In genomic region chr2:97935719-97936161, GRCh38 we compare ENCODE assay signal across 8 cellular contexts.
A peak's percentile ranks its signal among the peaks of the same experiment; 100 is the strongest.
DNase-seq lines count a peak whose midpoint lies in the region; ATAC-seq, FAIRE-seq and TF ChIP-seq lines count a peak whose summit lies in the region.

No MANE protein-coding gene starts in this region.

- 15% methylated on average over 2 of the region's 2 CpGs for WGBS in HepG2 (ENCODE audit: low lambda C conversion rate)
- 8 to 10% methylated on average over 2 of the region's 2 CpGs for WGBS in aorta, 2 donors

- RAD21 ChIA-PET in HCT116 (lab: Charles Lee; ENCODE audit: low non-redundant PET in 1 of 2, low total read pairs in 2 of 2, uncharacterized antibody in 2 of 2, unreplicated experiment in 2 of 2): no interaction called here

- H3K27ac Mint-ChIP-seq in CD4-positive, alpha-beta T cell: no peak overlapping the region

- H3K9ac ChIP-seq in BLaER1: 0 out of 2 replicates have a peak overlapping the region, but pooled peaks have one; percentile 9
- no peak overlapping the region for H3K9ac ChIP-seq in HCT116 (ENCODE audit: low read length)
- no peak overlapping the region for H3K9ac ChIP-seq in HepG2 (ENCODE audit: insufficient read depth, low read depth, low read length)

- H3K79me2 ChIP-seq in HCT116 (ENCODE audit: insufficient read depth, low read length) (peaks cover 72% of the 10 kb centered on the region), HepG2 (ENCODE audit: insufficient read depth, low read length) (peaks cover 66% of the 10 kb centered on the region)

- H3K9me3 ChIP-seq in BLaER1 (peaks cover 12% of the 10 kb centered on the region), HCT116 (ENCODE audit: control insufficient read depth in 1 of 2, insufficient read depth in 1 of 2, low read depth in 1 of 2, low read length in 2 of 2) (no peaks in the 10 kb centered on the region), HepG2 (ENCODE audit: low read length) (no peaks in the 10 kb centered on the region), aorta (ENCODE audit: control insufficient read depth, low read length) (no peaks in the 10 kb centered on the region)
- H3K9me3 ChIP-seq in CD4-positive, alpha-beta T cell (ENCODE audit: control insufficient read depth, low read length): no peaks in the 10 kb centered on the region

- H3K4me1 ChIP-seq in BLaER1: peaks cover 49% of the 10 kb centered on the region
- peaks cover 22 to 30% of the 10 kb centered on the region in 2 experiments for H3K4me1 ChIP-seq in HCT116 (ENCODE audit: control insufficient read depth in 1 of 2, insufficient read depth in 2 of 2, low read length in 2 of 2)
- H3K4me1 ChIP-seq in HepG2 (ENCODE audit: insufficient read depth, low read length): peaks cover 18% of the 10 kb centered on the region
- peaks cover 0 to 3% of the 10 kb centered on the region in 2 donors for H3K4me1 ChIP-seq in aorta (ENCODE audit: control insufficient read depth in 1 of 2, insufficient read depth in 2 of 2, low read length in 2 of 2)

- no peak overlapping the region for H2AFZ ChIP-seq in HCT116 (ENCODE audit: low read depth, low read length, poor library complexity, severe bottlenecking)
- H2AFZ ChIP-seq in HepG2 (ENCODE audit: low read length): no peak overlapping the region

- H3K27me3 ChIP-seq in BLaER1: no peaks in the 10 kb centered on the region
- no peaks in the 10 kb centered on the region for H3K27me3 ChIP-seq in HCT116 (ENCODE audit: insufficient read depth, low read length)
- H3K27me3 ChIP-seq in HepG2 (ENCODE audit: control insufficient read depth in 1 of 2, insufficient read depth in 2 of 2, low read length in 2 of 2): no peaks in the 10 kb centered on the region
- no peaks in the 10 kb centered on the region for H3K27me3 ChIP-seq in aorta (ENCODE audit: control insufficient read depth in 1 of 2, insufficient read depth in 2 of 2, low read length in 1 of 2)
- H3K27me3 ChIP-seq in CD4-positive, alpha-beta T cell (ENCODE audit: control insufficient read depth, insufficient read depth, low read length): no peaks in the 10 kb centered on the region

- peaks cover 87% of the 10 kb centered on the region for H3K4me1 Mint-ChIP-seq in CD4-positive, alpha-beta T cell (ENCODE audit: low read depth)

- no peak for TF ChIP-seq EP300 in HepG2 (IDR thresholded peaks at IDR 0.05; ENCODE audit: low read depth in 2 of 2, low read length in 2 of 2)
- no peak for TF ChIP-seq EP300 in HepG2 (CRISPR knock-in tag; IDR thresholded peaks at IDR 0.05; ENCODE audit: borderline replicate concordance)

- TF ChIP-seq CTCF in HCT116 (IDR thresholded peaks at IDR 0.05 in 2 of 3, conservative IDR thresholded peaks at IDR 0.05 in 1 of 3; ENCODE audit: borderline replicate concordance in 1 of 3, insufficient read depth in 1 of 3, low read depth in 2 of 3, low read length in 2 of 3) (no peak), HepG2 (CRISPR knock-in tag; IDR thresholded peaks at IDR 0.05) (no peak)
- no peak for TF ChIP-seq CTCF in CD4-positive, alpha-beta T cell (IDR thresholded peaks at IDR 0.05)

- no peak for FAIRE-seq in HepG2 (lab: Jason Lieb, UNC)

- DNase-seq in HCT116 (ENCODE audit: low read depth, low spot score): peak; percentile 28
- peak; percentile 78 for DNase-seq in RPMI7951 (ENCODE audit: low read depth)
- DNase-seq in HepG2 (ENCODE audit: low spot score): peak; percentile 42
- no peak for DNase-seq in NOMO-1 treated with DMSO at 0.1 percent for 48 hours (lab: John Stamatoyannopoulos, UW; ENCODE audit: unreplicated experiment)
- no peak for DNase-seq in aorta
- DNase-seq in CD4-positive, alpha-beta T cell: no peak
- DNase-seq in effector CD8-positive, alpha-beta T cell (lab: John Stamatoyannopoulos, UW): no peak

- peak; percentile 87 for ATAC-seq in HCT116
- peak; percentile 92 for ATAC-seq in HepG2
- ATAC-seq in aorta (ENCODE audit: low FRiP score): no peak
- ATAC-seq in CD4-positive, alpha-beta T cell (ENCODE audit: poor library complexity): no peak

- H3K4me3 ChIP-seq in BLaER1 (no peak overlapping the region), HCT116 (replicated peaks in 1 of 2; ENCODE audit: low read depth in 1 of 2, low read length in 2 of 2) (peak overlapping the region in 1 of 2 experiments; percentile 17; a peak in 2 of 4 replicates), HepG2 (replicated peaks in 1 of 3; ENCODE audit: insufficient read depth in 1 of 3, low read depth in 2 of 3, low read length in 3 of 3) (no peak overlapping the region), aorta (ENCODE audit: low read length in 2 of 2) (no peak overlapping the region)

- CTCF ChIA-PET in HCT116 (lab: Charles Lee): interaction anchor here (1.4 kb wide), 1 partner anchor 12 kb away, joined by 3 read pairs; no protein-coding TSS in a partner anchor
- CTCF ChIA-PET in HepG2 (lab: Yijun Ruan, JAX; ENCODE audit: low intra/inter-chr PET ratio, low total read pairs): no interaction called here
- CTCF ChIA-PET in CD4-positive, alpha-beta T cell (lab: Charles Lee): interaction anchor here (1.2 kb wide), 1 partner anchor 9 kb away, joined by 3 read pairs; no protein-coding TSS in a partner anchor

- H4K20me1 ChIP-seq in BLaER1 (peaks cover 35% of the 10 kb centered on the region), HCT116 (ENCODE audit: insufficient read depth) (peaks cover 28% of the 10 kb centered on the region), HepG2 (ENCODE audit: insufficient read depth, low read length) (peaks cover 24% of the 10 kb centered on the region; the same call in 1 of the 2 replicates)

- no peak overlapping the region for H3K4me3 Mint-ChIP-seq in CD4-positive, alpha-beta T cell

- H3K27ac ChIP-seq in BLaER1 (0 out of 2 replicates have a peak overlapping the region, but pooled peaks have one; percentile 10), HCT116 (ENCODE audit: low read depth, low read length) (peak overlapping the region; percentile 33; the same call in 1 of the 2 replicates), HepG2 (ENCODE audit: extremely low read length, insufficient read depth, low read length) (peak overlapping the region; percentile 1), aorta (ENCODE audit: low read depth in 1 of 2, low read length in 2 of 2) (no peak overlapping the region)
- H3K27ac ChIP-seq in CD4-positive, alpha-beta T cell (ENCODE audit: low read depth, low read length): no peak overlapping the region

- no peaks in the 10 kb centered on the region for H3K9me2 ChIP-seq in HCT116 (ENCODE audit: insufficient read depth)

- no peaks in the 10 kb centered on the region for H3K27me3 Mint-ChIP-seq in CD4-positive, alpha-beta T cell

- peaks cover 14% of the 10 kb centered on the region for H3K36me3 Mint-ChIP-seq in CD4-positive, alpha-beta T cell (ENCODE audit: low read depth)

- TF ChIP-seq POLR2A in HCT116 (IDR thresholded peaks at IDR 0.05; ENCODE audit: borderline replicate concordance, extremely low read depth, insufficient read depth, insufficient read length) (no peak), HepG2 (IDR thresholded peaks at IDR 0.05; ENCODE audit: insufficient read depth in 1 of 2, low read depth in 2 of 2, low read length in 2 of 2) (no peak)

- BruUV-seq in HCT116 (replicated peaks; lab: Mats Ljungman, UMichigan): no TSS peak
- no TSS peak for BruUV-seq in HepG2 (replicated peaks; lab: Mats Ljungman, UMichigan)

- H3K9me3 Mint-ChIP-seq in CD4-positive, alpha-beta T cell: no peaks in the 10 kb centered on the region

- no peak for TF ChIP-seq RAD21 in HCT116 (IDR thresholded peaks at IDR 0.05; ENCODE audit: low read depth)
- TF ChIP-seq RAD21 in HepG2 (CRISPR knock-in tag; IDR thresholded peaks at IDR 0.05): no peak

- H3K4me2 ChIP-seq in BLaER1 (peak overlapping the region; percentile 66), HCT116 (ENCODE audit: low read length) (peak overlapping the region; percentile 71), HepG2 (ENCODE audit: low read depth, low read length) (peak overlapping the region; percentile 54)

- in situ Hi-C loops in HepG2 (cut with HindIII; ENCODE audit: extremely low pct_ligation_motif_present, low pct_unique_long_range_greater_than_20kb): no loop called here

- intact Hi-C loops in HCT116 (cut with micrococcal nuclease) (no loop called here), HepG2 (cut with micrococcal nuclease; ENCODE audit: unreplicated experiment) (no loop called here), aorta (cut with DNase I) (no loop called here)
- intact Hi-C loops in CD4-positive, alpha-beta T cell (cut with DNase I, micrococcal nuclease): no loop called here

- no peaks in the 10 kb centered on the region for H3K36me3 ChIP-seq in BLaER1
- H3K36me3 ChIP-seq in HCT116 (ENCODE audit: control insufficient read depth in 1 of 2, insufficient read depth in 2 of 2, low read length in 2 of 2): no peaks in the 10 kb centered on the region
- H3K36me3 ChIP-seq in HepG2 (replicated peaks in 1 of 2; ENCODE audit: control insufficient read depth in 1 of 2, insufficient read depth in 2 of 2, low read length in 2 of 2): no peaks in the 10 kb centered on the region
- no peaks in the 10 kb centered on the region for H3K36me3 ChIP-seq in aorta (ENCODE audit: control insufficient read depth in 1 of 2, insufficient read depth in 2 of 2, low read length in 1 of 2)

- POLR2A ChIA-PET in HCT116 (lab: Charles Lee) (no interaction called here), HepG2 (lab: Yijun Ruan, JAX) (interaction anchor here (1.6 kb wide), 1 partner anchor 15 kb away, joined by 4 read pairs; no protein-coding TSS in a partner anchor)
- POLR2A ChIA-PET in CD4-positive, alpha-beta T cell (lab: Charles Lee): no interaction called here

TF ChIP-seq in HCT116, 20 proteins besides CTCF, POLR2A, EP300 and RAD21 (continues in another document):
- TF ChIP-seq CBX3 (IDR thresholded peaks at IDR 0.05; ENCODE audit: low read depth): no peak
- peak; percentile 4; the same call in 1 of the 2 replicates for TF ChIP-seq FOSL1 (IDR thresholded peaks at IDR 0.05; ENCODE audit: low read depth)
- TF ChIP-seq CEBPB (IDR thresholded peaks at IDR 0.05; ENCODE audit: low read depth): 0 out of 2 replicates have a peak, but pooled peaks have one; percentile 4
- no peak for TF ChIP-seq MAX (IDR thresholded peaks at IDR 0.05)
- TF ChIP-seq SP1 (IDR thresholded peaks at IDR 0.05; ENCODE audit: low read depth): peak; percentile 18; the same call in 1 of the 2 replicates
- no peak for TF ChIP-seq EZH2 (IDR thresholded peaks at IDR 0.05)

TF ChIP-seq in HepG2, 621 proteins besides CTCF, POLR2A, EP300 and RAD21 (continues in another document):
- no peak for TF ChIP-seq HBP1 (CRISPR knock-in tag; IDR thresholded peaks at IDR 0.05; ENCODE audit: low read depth)
- TF ChIP-seq TAF15 (IDR thresholded peaks at IDR 0.05; ENCODE audit: low read depth, low read length, poor library complexity, severe bottlenecking): no peak
- TF ChIP-seq ZNF235 (CRISPR knock-in tag; IDR thresholded peaks at IDR 0.05; ENCODE audit: borderline replicate concordance): no peak

Comparison
In these comparisons a context has a peak if more than half of its experiments do, and no peak if none do; other contexts are left out.
1. H3K27ac ChIP-seq: peak in BLaER1 (single experiment), HCT116 (single experiment) and HepG2 (single experiment); none in aorta (0 of 2) and CD4-positive, alpha-beta T cell (single experiment).
2. ATAC-seq: peak in HCT116 (single experiment) and HepG2 (single experiment); none in aorta (single experiment) and CD4-positive, alpha-beta T cell (single experiment).
3. DNase-seq: peak in HCT116 (single experiment), RPMI7951 (single experiment) and HepG2 (single experiment); none in NOMO-1 treated with DMSO at 0.1 percent for 48 hours (single experiment), aorta (0 of 2), CD4-positive, alpha-beta T cell (0 of 10) and effector CD8-positive, alpha-beta T cell (single experiment).
4. Peak in every context shown above with its lines, with median percentiles within 50 percentile points of each other: H3K4me2 ChIP-seq.